7 cellular contexts compared by ENCODE assay signal in the genomic region with DNA sequence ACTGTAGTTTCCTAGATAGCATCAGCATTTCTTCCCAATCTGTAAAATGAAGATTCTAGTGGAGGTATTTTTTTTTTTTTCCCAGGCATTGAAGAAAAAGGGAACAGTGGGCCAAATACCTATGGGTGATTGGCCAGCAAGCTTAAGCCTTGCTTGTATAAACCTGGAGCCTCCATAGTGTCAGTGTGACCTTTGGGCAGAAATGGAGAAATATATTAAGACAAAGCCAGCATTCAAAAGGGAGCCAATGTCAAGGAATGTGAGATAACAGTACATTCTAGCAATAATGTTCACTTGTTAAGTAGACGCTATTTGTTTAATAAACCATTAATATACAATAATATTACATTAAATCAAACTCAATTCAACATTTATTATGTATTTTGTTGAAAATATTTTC.
"Had no signal": no experiment of that assay in that cellular context is flagged by ENCODE, and none has a peak within 500 bp of the region (broad histone marks: within the 10 kb centered on the region; RNA-seq: fewer than 3 reads in every experiment).

No MANE protein-coding gene starts in this region.

- ATAC-seq: GM12878 had no signal

- DNase-seq: GDM1, GF-D8 had no signal

- FAIRE-seq: GM12878, GM12891, GM12892, GM18507, GM19239 had no signal

- H3K4me3 ChIP-seq: GM12878 had no signal
